ENCODE assay signal across 19 cellular contexts in genomic region chr5:115321309-115321708, GRCh38. TPM values are rescaled to one million over a fixed set of nuclear protein-coding genes. Genes with fewer than 3 reads are reported as not detected.
DNase-seq lines count a peak whose midpoint lies in the region; ATAC-seq, FAIRE-seq and TF ChIP-seq lines count a peak whose summit lies in the region.
"Had no signal": no experiment of that assay in that cellular context is flagged by ENCODE, and none has a peak within 500 bp of the region (broad histone marks: within the 10 kb centered on the region; RNA-seq: fewer than 3 reads in every experiment).

No MANE protein-coding gene starts in this region.

- no peak overlapping the region for H3K9ac ChIP-seq in smooth muscle cell (ENCODE audit: low read depth)

- H3K27ac Mint-ChIP-seq in activated T-cell treated with anti-CD3 and anti-CD28 coated beads, Interleukin-2, amount 50 U/mL, for 72 hours = no peak overlapping the region
- H3K27ac Mint-ChIP-seq in activated T-cell treated with anti-CD3 and anti-CD28 coated beads, Interleukin-2, amount 50 U/mL, for 24 hours = no peak overlapping the region
- H3K27ac Mint-ChIP-seq: H9; stimulated activated naive B cell treated with anti-CD40 and anti-IgM and Interleukin-4, amounts not matched to agents 10 μg/mL and 1 μg/mL and 100 μg/mL, for 72 hours had no signal

- H3K79me2 ChIP-seq in smooth muscle cell (ENCODE audit: low read depth) = no peaks in the 10 kb centered on the region
- H3K79me2 ChIP-seq: hepatocyte had no signal

- H3K4me1 Mint-ChIP-seq in activated T-cell treated with anti-CD3 and anti-CD28 coated beads, Interleukin-2, amount 50 U/mL, for 72 hours (ENCODE audit: low read depth) = no peaks in the 10 kb centered on the region
- no peaks in the 10 kb centered on the region for H3K4me1 Mint-ChIP-seq in activated T-cell treated with anti-CD3 and anti-CD28 coated beads, Interleukin-2, amount 50 U/mL, for 24 hours (ENCODE audit: low read depth)
- H3K4me1 Mint-ChIP-seq: stimulated activated naive B cell treated with anti-CD40 and anti-IgM and Interleukin-4, amounts not matched to agents 10 μg/mL and 1 μg/mL and 100 μg/mL, for 72 hours had no signal

- H3K36me3 Mint-ChIP-seq in activated T-cell treated with anti-CD3 and anti-CD28 coated beads, Interleukin-2, amount 50 U/mL, for 72 hours (ENCODE audit: insufficient read depth in 2 of 2) = peaks cover 0 to 4% of the 10 kb centered on the region in 2 donors
- no peaks in the 10 kb centered on the region for H3K36me3 Mint-ChIP-seq in activated T-cell treated with anti-CD3 and anti-CD28 coated beads, Interleukin-2, amount 50 U/mL, for 24 hours (ENCODE audit: low read depth)
- H3K36me3 Mint-ChIP-seq: stimulated activated naive B cell treated with anti-CD40 and anti-IgM and Interleukin-4, amounts not matched to agents 10 μg/mL and 1 μg/mL and 100 μg/mL, for 72 hours had no signal

- WGBS in smooth muscle cell (ENCODE audit: low lambda C conversion rate) = 68% methylated on average over 3 of the region's 3 CpGs

- H3K27ac ChIP-seq in smooth muscle cell (ENCODE audit: low read depth) = peak overlapping the region; percentile 41
- H3K27ac ChIP-seq: esophagus muscularis mucosa, hepatocyte, pancreas, SJSA1, vagina had no signal

- no peak for FAIRE-seq in bronchial epithelial cell (lab: Jason Lieb, UNC)
- FAIRE-seq: pancreas, small intestine had no signal

- H3K27me3 ChIP-seq in bronchial epithelial cell (ENCODE audit: control insufficient read depth, insufficient read depth, low read length) = no peaks in the 10 kb centered on the region
- H3K27me3 ChIP-seq in smooth muscle cell (ENCODE audit: low read depth) = no peaks in the 10 kb centered on the region
- H3K27me3 ChIP-seq: esophagus muscularis mucosa, hepatocyte, pancreas, SJSA1, vagina had no signal

- no peaks in the 10 kb centered on the region for H3K36me3 ChIP-seq in bronchial epithelial cell (ENCODE audit: control insufficient read depth, insufficient read depth, low read length)
- no peaks in the 10 kb centered on the region for H3K36me3 ChIP-seq in smooth muscle cell (ENCODE audit: low read depth)
- H3K36me3 ChIP-seq: esophagus muscularis mucosa, pancreas, SJSA1, vagina had no signal

- no peaks in the 10 kb centered on the region for H3K4me1 ChIP-seq in smooth muscle cell (ENCODE audit: low read depth)
- H3K4me1 ChIP-seq: esophagus muscularis mucosa, pancreas, SJSA1 had no signal

- H3K27me3 Mint-ChIP-seq in activated T-cell treated with anti-CD3 and anti-CD28 coated beads, Interleukin-2, amount 50 U/mL, for 72 hours (ENCODE audit: low read depth) = peaks cover 61% of the 10 kb centered on the region
- H3K27me3 Mint-ChIP-seq in activated T-cell treated with anti-CD3 and anti-CD28 coated beads, Interleukin-2, amount 50 U/mL, for 24 hours = peaks cover 49% of the 10 kb centered on the region

- H3K4me2 ChIP-seq in smooth muscle cell = no peak overlapping the region
- H3K4me2 ChIP-seq: hepatocyte had no signal

- H4K20me1 ChIP-seq in smooth muscle cell (ENCODE audit: low read depth) = no peaks in the 10 kb centered on the region

- H3K9me3 Mint-ChIP-seq in activated T-cell treated with anti-CD3 and anti-CD28 coated beads, Interleukin-2, amount 50 U/mL, for 72 hours = no peaks in the 10 kb centered on the region
- no peaks in the 10 kb centered on the region for H3K9me3 Mint-ChIP-seq in activated T-cell treated with anti-CD3 and anti-CD28 coated beads, Interleukin-2, amount 50 U/mL, for 24 hours

- ATAC-seq in activated T-cell treated with anti-CD3 and anti-CD28 coated beads, Interleukin-2, amount 50 U/mL, for 72 hours (replicated peaks in 1 of 2) = peak; percentile 85 to 86
- ATAC-seq in omental fat pad (ENCODE audit: low FRiP score) = no peak
- ATAC-seq in GM21825 (IDR thresholded peaks at IDR 0.05; ENCODE audit: unreplicated experiment) = no peak
- ATAC-seq: stimulated activated naive B cell treated with anti-CD40 and anti-IgM and Interleukin-4, amounts not matched to agents 10 μg/mL and 1 μg/mL and 100 μg/mL, for 72 hours had no signal

- DNase-seq in activated T-cell treated with anti-CD3 and anti-CD28 coated beads, Interleukin-2, amount 50 U/mL, for 72 hours = peak in 1 of 2 donors; percentile 5
- DNase-seq in activated T-cell treated with anti-CD3 and anti-CD28 coated beads, Interleukin-2, amount 50 U/mL, for 24 hours = no peak
- DNase-seq in M059J (ENCODE audit: low read depth) = peak; percentile 79
- peak; percentile 73 for DNase-seq in bronchial epithelial cell (ENCODE audit: low read depth)
- DNase-seq in smooth muscle cell (lab: John Stamatoyannopoulos, UW; ENCODE audit: unreplicated experiment) = no peak
- no peak for DNase-seq in omental fat pad (ENCODE audit: low spot score)
- DNase-seq in iPS-NIHi7 (ENCODE audit: extremely low spot score) = no peak
- DNase-seq: activated CD4-positive, alpha-beta T cell treated with anti-CD3 and anti-CD28 coated beads, Interleukin-2, amount 50 U/mL, for 48 hours; activated effector memory CD4-positive, alpha-beta T cell treated with Interleukin-2 at 50 U/mL for 16 hours; dermis blood vessel endothelial cell; H9; pancreas; small intestine; stimulated activated naive B cell treated with anti-CD40 and anti-IgM and Interleukin-4, amounts not matched to agents 10 μg/mL and 1 μg/mL and 100 μg/mL, for 72 hours had no signal

- H3K4me3 ChIP-seq in bronchial epithelial cell (ENCODE audit: low read depth, low read length) (no peak overlapping the region), smooth muscle cell (no peak overlapping the region)
- H3K4me3 ChIP-seq: esophagus muscularis mucosa, hepatocyte, pancreas, SJSA1, vagina had no signal

- no peaks in the 10 kb centered on the region for H3K9me3 ChIP-seq in smooth muscle cell (replicated peaks; ENCODE audit: low read depth)
- H3K9me3 ChIP-seq: esophagus muscularis mucosa, pancreas, vagina had no signal

- no peaks in the 10 kb centered on the region for H3F3A ChIP-seq in smooth muscle cell (ENCODE audit: low read depth)

- H3K4me3 Mint-ChIP-seq in activated T-cell treated with anti-CD3 and anti-CD28 coated beads, Interleukin-2, amount 50 U/mL, for 72 hours = no peak overlapping the region
- no peak overlapping the region for H3K4me3 Mint-ChIP-seq in activated T-cell treated with anti-CD3 and anti-CD28 coated beads, Interleukin-2, amount 50 U/mL, for 24 hours
- H3K4me3 Mint-ChIP-seq: H9; stimulated activated naive B cell treated with anti-CD40 and anti-IgM and Interleukin-4, amounts not matched to agents 10 μg/mL and 1 μg/mL and 100 μg/mL, for 72 hours had no signal

- no peak overlapping the region for H2AFZ ChIP-seq in smooth muscle cell (ENCODE audit: low read depth)
- H2AFZ ChIP-seq: hepatocyte had no signal

- TF ChIP-seq CTCF in bronchial epithelial cell (IDR thresholded peaks at IDR 0.05; ENCODE audit: insufficient read depth, low read length, severe bottlenecking) (no peak), smooth muscle cell (IDR thresholded peaks at IDR 0.05; ENCODE audit: borderline replicate concordance, insufficient read depth, poor library complexity, severe bottlenecking) (no peak), omental fat pad (IDR thresholded peaks at IDR 0.05) (no peak)

RNA-seq across cellular contexts. Expression of gene CCDC112, which starts 24.9 kb away (rescaled TPM):
- 1 to 10 TPM; 1.9 to 2.1 TPM for total RNA-seq in activated T-cell treated with anti-CD3 and anti-CD28 coated beads, Interleukin-2, amount 50 U/mL, for 72 hours
- total RNA-seq in M059J (2014; rRNA removed; shearing (Covaris generic)) = 2.5 and 4.8 TPM in 2 replicates
- total RNA-seq in bronchial epithelial cell = 4.5 and 4.9 TPM in 2 replicates
- total RNA-seq in smooth muscle cell = 9.1 and 9.4 TPM in 2 replicates
- polyA plus RNA-seq in smooth muscle cell = 6.3 and 8.4 TPM in 2 replicates
- total RNA-seq in omental fat pad = 1 to 10 TPM; 2.6 to 9.1 (median 5.4) TPM

RNA-seq across cellular contexts. Expression of gene PGGT1B, which starts 58.6 kb away (rescaled TPM):
- 10 to 100 TPM; 47.5 TPM for total RNA-seq in activated T-cell treated with anti-CD3 and anti-CD28 coated beads, Interleukin-2, amount 50 U/mL, for 72 hours
- total RNA-seq in M059J (2014; rRNA removed; shearing (Covaris generic)) = 14.9 and 20.6 TPM in 2 replicates
- total RNA-seq in bronchial epithelial cell = 18.4 and 28.9 TPM in 2 replicates
- 12.5 and 13.1 TPM in 2 replicates for total RNA-seq in smooth muscle cell
- 5.7 and 7.1 TPM in 2 replicates for polyA plus RNA-seq in smooth muscle cell
- 10 to 100 TPM in 2 of 4 donors, 1 to 10 TPM in 2; 6.8 to 14.5 (median 11.1) TPM for total RNA-seq in omental fat pad

Comparison
In these comparisons a context has a peak if more than half of its experiments do, and no peak if none do; other contexts are left out.
1. ATAC-seq: peak in activated T-cell treated with anti-CD3 and anti-CD28 coated beads, Interleukin-2, amount 50 U/mL, for 72 hours (2 of 2); none in omental fat pad (single experiment) and GM21825 (single experiment).
2. DNase-seq: peak in M059J (single experiment) and bronchial epithelial cell (single experiment); none in activated T-cell treated with anti-CD3 and anti-CD28 coated beads, Interleukin-2, amount 50 U/mL, for 24 hours (single experiment), smooth muscle cell (single experiment), omental fat pad (single experiment) and iPS-NIHi7 (single experiment).